ENCODE assay signal across 9 cellular contexts in genomic region chr17:83083368-83084201, GRCh38.
DNase-seq lines count a peak whose midpoint lies in the region; ATAC-seq and TF ChIP-seq lines count a peak whose summit lies in the region.
"Had no signal": no experiment of that assay in that cellular context is flagged by ENCODE, and none has a peak within 500 bp of the region (broad histone marks: within the 10 kb centered on the region; RNA-seq: fewer than 3 reads in every experiment).

No MANE protein-coding gene starts in this region.

- peaks cover 6% of the 10 kb centered on the region; the same call in 1 of the 2 replicates for H3K36me3 ChIP-seq in ACC112 (ENCODE audit: insufficient read depth, low read length)

- in situ Hi-C loops in GM13977 (cut with MboI; ENCODE audit: low pct_unique_long_range_greater_than_20kb, low sequenced_read_pairs, unreplicated experiment) = no loop called here

- peaks cover 64% of the 10 kb centered on the region for H3K79me2 ChIP-seq in ACC112 (ENCODE audit: control insufficient read depth, insufficient read depth, low read length, unreplicated experiment)

- peak overlapping the region; percentile 39 for H3K4me3 ChIP-seq in ACC112 (ENCODE audit: low read depth, low read length)
- H3K4me3 ChIP-seq in fibroblast of pulmonary artery (replicated peaks; ENCODE audit: low read depth, low read length) = peak overlapping the region; percentile 10
- H3K4me3 ChIP-seq in retinal pigment epithelial cell (ENCODE audit: low read length) = peak overlapping the region; percentile 7

- peak overlapping the region; percentile 89 for H3K27ac ChIP-seq in ACC112 (ENCODE audit: low read depth, low read length)

- TF ChIP-seq CTCF in fibroblast of pulmonary artery (IDR thresholded peaks at IDR 0.05; ENCODE audit: low read length, missing control alignments) = no peak
- no peak for TF ChIP-seq CTCF in retinal pigment epithelial cell (conservative IDR thresholded peaks at IDR 0.05; ENCODE audit: low read depth, low read length)
- TF ChIP-seq CTCF in GM13977 (IDR thresholded peaks at IDR 0.05; ENCODE audit: extremely low read depth, insufficient read depth, missing control alignments) = no peak

- peaks cover 6% of the 10 kb centered on the region; the same call in 1 of the 2 replicates for H3K27me3 ChIP-seq in ACC112 (ENCODE audit: insufficient read depth, low read length)

- TF ChIP-seq RAD21 in Ishikawa (IDR thresholded peaks at IDR 0.05; ENCODE audit: low read depth) = no peak

- peak overlapping the region; percentile 57 for H2AFZ ChIP-seq in ACC112 (ENCODE audit: low read length, unreplicated experiment)

- peak; percentile 29 for DNase-seq in activated T-cell treated with anti-CD3 and anti-CD28 coated beads for 4 hours
- peak; percentile 89 for DNase-seq in fibroblast of pulmonary artery (ENCODE audit: low read depth)
- peak; percentile 90 for DNase-seq in retinal pigment epithelial cell (ENCODE audit: low read depth)
- DNase-seq in GM13977 (ENCODE audit: low spot score) = no peak
- DNase-seq: left cardiac atrium had no signal

- no peak; the same call in 1 of the 2 replicates for TF ChIP-seq EP300 in Ishikawa (IDR thresholded peaks at IDR 0.05; ENCODE audit: borderline replicate concordance)

- H3K4me1 ChIP-seq in ACC112 (ENCODE audit: control insufficient read depth, insufficient read depth, low read length, unreplicated experiment) = peaks cover 44% of the 10 kb centered on the region

- ATAC-seq in HG02840 (IDR thresholded peaks at IDR 0.05; ENCODE audit: low FRiP score, unreplicated experiment) (no peak), GM21576 (IDR thresholded peaks at IDR 0.05; ENCODE audit: unreplicated experiment) (no peak)

TF ChIP-seq in Ishikawa, 13 proteins besides CTCF, POLR2A, EP300 and RAD21:
- TF ChIP-seq NFIC (IDR thresholded peaks at IDR 0.05) (peak; percentile 48; the same call in 1 of the 2 replicates), CREB1 (IDR thresholded peaks at IDR 0.05; ENCODE audit: low read depth) (peak; percentile 90), CEBPB (IDR thresholded peaks at IDR 0.05) (peak; percentile 41; the same call in 1 of the 2 replicates), EGR1 (IDR thresholded peaks at IDR 0.05) (no peak), YY1 (IDR thresholded peaks at IDR 0.05; ENCODE audit: low read depth) (no peak), REST (IDR thresholded peaks at IDR 0.05; ENCODE audit: low read depth) (no peak), TCF12 (IDR thresholded peaks at IDR 0.05; ENCODE audit: low read depth) (peak; percentile 71; the same call in 1 of the 2 replicates), USF1 (IDR thresholded peaks at IDR 0.05) (no peak), TEAD4 (IDR thresholded peaks at IDR 0.05) (peak; percentile 94), ZBTB7A (IDR thresholded peaks at IDR 0.05; ENCODE audit: low read depth) (no peak), TAF1 (IDR thresholded peaks at IDR 0.05; ENCODE audit: low read depth) (no peak), FOXM1 (IDR thresholded peaks at IDR 0.05; ENCODE audit: borderline replicate concordance, low read depth) (no peak), MAX (IDR thresholded peaks at IDR 0.05) (peak; percentile 55)
